20 cellular contexts compared by ENCODE assay signal in genomic region chr6:134628154-134628553, GRCh38.
A peak's percentile ranks its signal among the peaks of the same experiment; 100 is the strongest.
DNase-seq lines count a peak whose midpoint lies in the region; ATAC-seq lines count a peak whose summit lies in the region.
"Had no signal": no experiment of that assay in that cellular context is flagged by ENCODE, and none has a peak within 500 bp of the region (broad histone marks: within the 10 kb centered on the region; RNA-seq: fewer than 3 reads in every experiment).

No MANE protein-coding gene starts in this region.

- DNase-seq in NCI-H510A treated with DMSO at 0.1 percent for 48 hours (lab: John Stamatoyannopoulos, UW) (peak; percentile 30), NCI-H510A (lab: John Stamatoyannopoulos, UW) (no peak), NCI-H748 (lab: John Stamatoyannopoulos, UW; ENCODE audit: unreplicated experiment) (peak; percentile 50), T-helper 2 cell (no peak), NCI-H524 (lab: John Stamatoyannopoulos, UW) (no peak)
- DNase-seq: CD4-positive, CD25-positive, alpha-beta regulatory T cell; EL; GDM1; GOT3; MM.1S; NCI-H187; NCI-H2107; NCI-H446 treated with DMSO at 0.1 percent for 48 hours; NCI-H82; SHP77; T-cell had no signal

- ATAC-seq in esophagus mucosa (peak; percentile 40), HG03095 (IDR thresholded peaks at IDR 0.05; ENCODE audit: unreplicated experiment) (no peak)
- ATAC-seq: GM12878, Panc1, T-cell had no signal

Comparison
In these comparisons a context has a peak if more than half of its experiments do, and no peak if none do; other contexts are left out.
1. DNase-seq: peak in NCI-H510A treated with DMSO at 0.1 percent for 48 hours (single experiment) and NCI-H748 (single experiment); none in NCI-H510A (single experiment), T-helper 2 cell (0 of 5) and NCI-H524 (0 of 2).